1 cellular context compared by ENCODE assay signal in the genomic region with DNA sequence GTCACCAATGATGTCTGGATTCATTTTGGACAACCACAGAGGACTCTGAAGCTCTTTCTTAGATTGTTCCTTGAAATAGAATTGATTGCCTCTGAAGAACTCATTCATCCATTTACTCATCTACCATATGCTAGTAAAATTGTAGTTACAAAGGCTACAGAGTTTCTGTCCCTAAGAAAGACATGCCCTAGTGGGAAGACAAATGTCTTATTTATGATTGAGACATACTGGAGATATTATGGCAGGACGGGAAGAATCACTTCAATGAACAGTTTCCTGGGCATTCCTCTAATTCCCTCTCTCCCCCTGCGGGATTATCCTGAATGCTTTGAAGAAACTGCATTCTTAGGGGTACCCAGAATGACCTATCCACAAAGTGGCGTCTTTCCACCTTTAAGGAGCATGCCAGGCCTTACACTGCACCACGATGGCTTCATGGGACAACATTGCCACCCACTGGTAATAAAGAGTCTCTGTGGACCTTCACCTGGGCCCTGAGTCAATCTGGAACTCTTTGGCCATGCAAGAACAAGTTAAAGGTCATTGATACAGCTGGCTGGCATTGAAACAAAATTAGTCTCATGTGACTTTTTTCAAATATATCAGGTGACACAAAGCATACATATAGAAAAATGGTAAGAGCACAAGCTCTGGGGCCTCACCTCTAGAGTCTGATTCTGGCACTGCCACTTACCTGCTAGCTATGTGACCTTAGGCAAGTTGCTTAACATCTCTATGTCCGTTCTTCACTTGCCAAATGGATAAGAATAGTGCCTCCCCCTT.
TF ChIP-seq lines count a peak whose summit lies in the region.

No MANE protein-coding gene starts in this region.

TF ChIP-seq in HepG2, 621 proteins besides CTCF, POLR2A, EP300 and RAD21 (continued from another document and continues in another):
- TF ChIP-seq RARG (CRISPR knock-in tag; IDR thresholded peaks at IDR 0.05; ENCODE audit: low read depth): no peak
- TF ChIP-seq ZNF143 (CRISPR knock-in tag; IDR thresholded peaks at IDR 0.05): no peak
- TF ChIP-seq, protein P1, sequence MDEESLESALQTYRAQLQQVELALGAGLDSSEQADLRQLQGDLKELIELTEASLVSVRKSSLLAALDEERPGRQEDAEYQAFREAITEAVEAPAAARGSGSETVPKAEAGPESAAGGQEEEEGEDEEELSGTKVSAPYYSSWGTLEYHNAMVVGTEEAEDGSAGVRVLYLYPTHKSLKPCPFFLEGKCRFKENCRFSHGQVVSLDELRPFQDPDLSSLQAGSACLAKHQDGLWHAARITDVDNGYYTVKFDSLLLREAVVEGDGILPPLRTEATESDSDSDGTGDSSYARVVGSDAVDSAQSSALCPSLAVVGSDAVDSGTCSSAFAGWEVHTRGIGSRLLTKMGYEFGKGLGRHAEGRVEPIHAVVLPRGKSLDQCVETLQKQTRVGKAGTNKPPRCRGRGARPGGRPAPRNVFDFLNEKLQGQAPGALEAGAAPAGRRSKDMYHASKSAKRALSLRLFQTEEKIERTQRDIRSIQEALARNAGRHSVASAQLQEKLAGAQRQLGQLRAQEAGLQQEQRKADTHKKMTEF (CRISPR knock-in tag; IDR thresholded peaks at IDR 0.05): peak; percentile 41; the same call in 1 of the 2 replicates
- no peak for TF ChIP-seq ZBTB7B (CRISPR knock-in tag; IDR thresholded peaks at IDR 0.05)
- TF ChIP-seq KDM4B (CRISPR knock-in tag; IDR thresholded peaks at IDR 0.05): 0 out of 2 replicates have a peak, but pooled peaks have one; percentile 66
- TF ChIP-seq ZNF609 (CRISPR knock-in tag; IDR thresholded peaks at IDR 0.05; ENCODE audit: borderline replicate concordance): 0 out of 2 replicates have a peak, but pooled peaks have one; percentile 18
- no peak for TF ChIP-seq MEIS2 (CRISPR knock-in tag; IDR thresholded peaks at IDR 0.05)
- no peak for TF ChIP-seq SP1 (IDR thresholded peaks at IDR 0.05)
- TF ChIP-seq SP1 (CRISPR knock-in tag; IDR thresholded peaks at IDR 0.05): 0 out of 2 replicates have a peak, but pooled peaks have one; percentile 34
- TF ChIP-seq FOXJ3 (CRISPR knock-in tag; IDR thresholded peaks at IDR 0.05; ENCODE audit: borderline replicate concordance): peak; percentile 26; the same call in 1 of the 2 replicates
- no peak for TF ChIP-seq GTF2F1 (IDR thresholded peaks at IDR 0.05; ENCODE audit: low read length)
- TF ChIP-seq, protein P2, sequence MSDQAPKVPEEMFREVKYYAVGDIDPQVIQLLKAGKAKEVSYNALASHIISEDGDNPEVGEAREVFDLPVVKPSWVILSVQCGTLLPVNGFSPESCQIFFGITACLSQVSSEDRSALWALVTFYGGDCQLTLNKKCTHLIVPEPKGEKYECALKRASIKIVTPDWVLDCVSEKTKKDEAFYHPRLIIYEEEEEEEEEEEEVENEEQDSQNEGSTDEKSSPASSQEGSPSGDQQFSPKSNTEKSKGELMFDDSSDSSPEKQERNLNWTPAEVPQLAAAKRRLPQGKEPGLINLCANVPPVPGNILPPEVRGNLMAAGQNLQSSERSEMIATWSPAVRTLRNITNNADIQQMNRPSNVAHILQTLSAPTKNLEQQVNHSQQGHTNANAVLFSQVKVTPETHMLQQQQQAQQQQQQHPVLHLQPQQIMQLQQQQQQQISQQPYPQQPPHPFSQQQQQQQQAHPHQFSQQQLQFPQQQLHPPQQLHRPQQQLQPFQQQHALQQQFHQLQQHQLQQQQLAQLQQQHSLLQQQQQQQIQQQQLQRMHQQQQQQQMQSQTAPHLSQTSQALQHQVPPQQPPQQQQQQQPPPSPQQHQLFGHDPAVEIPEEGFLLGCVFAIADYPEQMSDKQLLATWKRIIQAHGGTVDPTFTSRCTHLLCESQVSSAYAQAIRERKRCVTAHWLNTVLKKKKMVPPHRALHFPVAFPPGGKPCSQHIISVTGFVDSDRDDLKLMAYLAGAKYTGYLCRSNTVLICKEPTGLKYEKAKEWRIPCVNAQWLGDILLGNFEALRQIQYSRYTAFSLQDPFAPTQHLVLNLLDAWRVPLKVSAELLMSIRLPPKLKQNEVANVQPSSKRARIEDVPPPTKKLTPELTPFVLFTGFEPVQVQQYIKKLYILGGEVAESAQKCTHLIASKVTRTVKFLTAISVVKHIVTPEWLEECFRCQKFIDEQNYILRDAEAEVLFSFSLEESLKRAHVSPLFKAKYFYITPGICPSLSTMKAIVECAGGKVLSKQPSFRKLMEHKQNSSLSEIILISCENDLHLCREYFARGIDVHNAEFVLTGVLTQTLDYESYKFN (CRISPR knock-in tag; conservative IDR thresholded peaks at IDR 0.05): 0 out of 2 replicates have a peak, but pooled peaks have one; percentile 17
- TF ChIP-seq, protein P3, sequence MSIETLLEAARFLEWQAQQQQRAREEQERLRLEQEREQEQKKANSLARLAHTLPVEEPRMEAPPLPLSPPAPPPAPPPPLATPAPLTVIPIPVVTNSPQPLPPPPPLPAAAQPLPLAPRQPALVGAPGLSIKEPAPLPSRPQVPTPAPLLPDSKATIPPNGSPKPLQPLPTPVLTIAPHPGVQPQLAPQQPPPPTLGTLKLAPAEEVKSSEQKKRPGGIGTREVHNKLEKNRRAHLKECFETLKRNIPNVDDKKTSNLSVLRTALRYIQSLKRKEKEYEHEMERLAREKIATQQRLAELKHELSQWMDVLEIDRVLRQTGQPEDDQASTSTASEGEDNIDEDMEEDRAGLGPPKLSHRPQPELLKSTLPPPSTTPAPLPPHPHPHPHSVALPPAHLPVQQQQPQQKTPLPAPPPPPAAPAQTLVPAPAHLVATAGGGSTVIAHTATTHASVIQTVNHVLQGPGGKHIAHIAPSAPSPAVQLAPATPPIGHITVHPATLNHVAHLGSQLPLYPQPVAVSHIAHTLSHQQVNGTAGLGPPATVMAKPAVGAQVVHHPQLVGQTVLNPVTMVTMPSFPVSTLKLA (IDR thresholded peaks at IDR 0.05): no peak
- TF ChIP-seq ZNF704 (CRISPR knock-in tag; IDR thresholded peaks at IDR 0.05; ENCODE audit: borderline replicate concordance): no peak
- TF ChIP-seq, protein P4, sequence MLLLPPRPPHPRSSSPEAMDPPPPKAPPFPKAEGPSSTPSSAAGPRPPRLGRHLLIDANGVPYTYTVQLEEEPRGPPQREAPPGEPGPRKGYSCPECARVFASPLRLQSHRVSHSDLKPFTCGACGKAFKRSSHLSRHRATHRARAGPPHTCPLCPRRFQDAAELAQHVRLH (CRISPR knock-in tag; IDR thresholded peaks at IDR 0.05; ENCODE audit: borderline replicate concordance, low read depth): no peak
- TF ChIP-seq XBP1 (CRISPR knock-in tag; IDR thresholded peaks at IDR 0.05): no peak
- TF ChIP-seq SMAD1 (CRISPR knock-in tag; IDR thresholded peaks at IDR 0.05; ENCODE audit: borderline replicate concordance, low read depth): no peak
- TF ChIP-seq, protein P5, sequence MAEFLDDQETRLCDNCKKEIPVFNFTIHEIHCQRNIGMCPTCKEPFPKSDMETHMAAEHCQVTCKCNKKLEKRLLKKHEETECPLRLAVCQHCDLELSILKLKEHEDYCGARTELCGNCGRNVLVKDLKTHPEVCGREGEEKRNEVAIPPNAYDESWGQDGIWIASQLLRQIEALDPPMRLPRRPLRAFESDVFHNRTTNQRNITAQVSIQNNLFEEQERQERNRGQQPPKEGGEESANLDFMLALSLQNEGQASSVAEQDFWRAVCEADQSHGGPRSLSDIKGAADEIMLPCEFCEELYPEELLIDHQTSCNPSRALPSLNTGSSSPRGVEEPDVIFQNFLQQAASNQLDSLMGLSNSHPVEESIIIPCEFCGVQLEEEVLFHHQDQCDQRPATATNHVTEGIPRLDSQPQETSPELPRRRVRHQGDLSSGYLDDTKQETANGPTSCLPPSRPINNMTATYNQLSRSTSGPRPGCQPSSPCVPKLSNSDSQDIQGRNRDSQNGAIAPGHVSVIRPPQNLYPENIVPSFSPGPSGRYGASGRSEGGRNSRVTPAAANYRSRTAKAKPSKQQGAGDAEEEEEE (CRISPR knock-in tag; IDR thresholded peaks at IDR 0.05; ENCODE audit: borderline replicate concordance): no peak
- TF ChIP-seq, protein P6, sequence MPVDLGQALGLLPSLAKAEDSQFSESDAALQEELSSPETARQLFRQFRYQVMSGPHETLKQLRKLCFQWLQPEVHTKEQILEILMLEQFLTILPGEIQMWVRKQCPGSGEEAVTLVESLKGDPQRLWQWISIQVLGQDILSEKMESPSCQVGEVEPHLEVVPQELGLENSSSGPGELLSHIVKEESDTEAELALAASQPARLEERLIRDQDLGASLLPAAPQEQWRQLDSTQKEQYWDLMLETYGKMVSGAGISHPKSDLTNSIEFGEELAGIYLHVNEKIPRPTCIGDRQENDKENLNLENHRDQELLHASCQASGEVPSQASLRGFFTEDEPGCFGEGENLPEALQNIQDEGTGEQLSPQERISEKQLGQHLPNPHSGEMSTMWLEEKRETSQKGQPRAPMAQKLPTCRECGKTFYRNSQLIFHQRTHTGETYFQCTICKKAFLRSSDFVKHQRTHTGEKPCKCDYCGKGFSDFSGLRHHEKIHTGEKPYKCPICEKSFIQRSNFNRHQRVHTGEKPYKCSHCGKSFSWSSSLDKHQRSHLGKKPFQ (CRISPR knock-in tag; IDR thresholded peaks at IDR 0.05; ENCODE audit: insufficient replicate concordance): no peak
- peak; percentile 68; the same call in 1 of the 2 replicates for TF ChIP-seq KDM3A (CRISPR knock-in tag; IDR thresholded peaks at IDR 0.05; ENCODE audit: low read depth)
- no peak for TF ChIP-seq ZNF607 (CRISPR knock-in tag; IDR thresholded peaks at IDR 0.05; ENCODE audit: borderline replicate concordance)
- no peak for TF ChIP-seq ZNF83 (CRISPR knock-in tag; IDR thresholded peaks at IDR 0.05; ENCODE audit: borderline replicate concordance)
- TF ChIP-seq, protein P7, sequence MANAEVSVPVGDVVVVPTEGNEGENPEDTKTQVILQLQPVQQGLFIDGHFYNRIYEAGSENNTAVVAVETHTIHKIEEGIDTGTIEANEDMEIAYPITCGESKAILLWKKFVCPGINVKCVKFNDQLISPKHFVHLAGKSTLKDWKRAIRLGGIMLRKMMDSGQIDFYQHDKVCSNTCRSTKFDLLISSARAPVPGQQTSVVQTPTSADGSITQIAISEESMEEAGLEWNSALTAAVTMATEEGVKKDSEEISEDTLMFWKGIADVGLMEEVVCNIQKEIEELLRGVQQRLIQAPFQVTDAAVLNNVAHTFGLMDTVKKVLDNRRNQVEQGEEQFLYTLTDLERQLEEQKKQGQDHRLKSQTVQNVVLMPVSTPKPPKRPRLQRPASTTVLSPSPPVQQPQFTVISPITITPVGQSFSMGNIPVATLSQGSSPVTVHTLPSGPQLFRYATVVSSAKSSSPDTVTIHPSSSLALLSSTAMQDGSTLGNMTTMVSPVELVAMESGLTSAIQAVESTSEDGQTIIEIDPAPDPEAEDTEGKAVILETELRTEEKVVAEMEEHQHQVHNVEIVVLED (CRISPR knock-in tag; IDR thresholded peaks at IDR 0.05; ENCODE audit: borderline replicate concordance): no peak
- TF ChIP-seq TP53 (CRISPR knock-in tag; conservative IDR thresholded peaks at IDR 0.05): no peak
- no peak for TF ChIP-seq ZNF891 (CRISPR knock-in tag; IDR thresholded peaks at IDR 0.05)
- no peak for TF ChIP-seq ZNF264 (CRISPR knock-in tag; IDR thresholded peaks at IDR 0.05)
- no peak for TF ChIP-seq ZIK1 (CRISPR knock-in tag; IDR thresholded peaks at IDR 0.05; ENCODE audit: borderline replicate concordance, low read depth)
- TF ChIP-seq ZBTB4 (CRISPR knock-in tag; IDR thresholded peaks at IDR 0.05; ENCODE audit: borderline replicate concordance): no peak
